Comparison of ENCODE assay signal across 26 cellular contexts in the genomic region with DNA sequence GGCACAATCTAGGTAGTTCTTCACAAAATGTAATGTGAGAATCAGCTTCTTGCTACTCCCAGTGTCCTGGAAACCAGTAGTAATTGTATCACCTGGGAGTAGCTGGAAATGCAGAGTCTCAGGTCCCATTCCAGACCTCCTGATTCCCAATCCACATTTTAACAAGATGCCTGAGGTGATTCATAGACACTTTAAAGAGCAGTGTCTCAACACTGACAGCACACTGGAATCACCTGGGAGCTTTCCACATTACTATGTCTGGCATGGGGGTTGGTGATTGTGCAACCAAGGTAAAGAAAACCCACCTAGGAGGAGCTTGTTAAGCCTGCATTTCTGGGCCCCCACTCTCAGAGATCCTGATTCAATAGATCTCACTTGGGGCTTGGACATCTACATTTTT. TPM values are rescaled to one million over a fixed set of nuclear protein-coding genes. Genes with fewer than 3 reads are reported as not detected.
DNase-seq lines count a peak whose midpoint lies in the region; ATAC-seq and TF ChIP-seq lines count a peak whose summit lies in the region.
"Had no signal": no experiment of that assay in that cellular context is flagged by ENCODE, and none has a peak within 500 bp of the region (broad histone marks: within the 10 kb centered on the region; RNA-seq: fewer than 3 reads in every experiment).

No MANE protein-coding gene starts in this region.

- H3F3A ChIP-seq in GM23248 (ENCODE audit: insufficient read depth), result no peaks in the 10 kb centered on the region

- no peaks in the 10 kb centered on the region for H3K9me2 ChIP-seq in GM23248 (ENCODE audit: insufficient read depth)

- no peak overlapping the region for H3K4me2 ChIP-seq in GM23248 (ENCODE audit: unreplicated experiment)
- H3K4me2 ChIP-seq: neural progenitor cell had no signal

- H4K20me1 ChIP-seq in GM23248 (ENCODE audit: insufficient read depth), result 0 out of 2 replicates have a peak, but pooled peaks cover 10% of the 10 kb centered on the region

- no peak overlapping the region for H3K9ac ChIP-seq in GM23248
- H3K9ac ChIP-seq: neural progenitor cell had no signal

- H3K4me3 ChIP-seq in WERI-Rb-1 (ENCODE audit: low read depth, low read length) (no peak overlapping the region), GM23248 (no peak overlapping the region)
- H3K4me3 ChIP-seq: ascending aorta, lung, neural progenitor cell had no signal

- peaks cover 99% of the 10 kb centered on the region for H3K79me2 ChIP-seq in GM23248 (ENCODE audit: insufficient read depth)

- peak overlapping the region; percentile 48; the same call in 1 of the 2 replicates for H3K27ac ChIP-seq in WERI-Rb-1
- H3K27ac ChIP-seq in GM23248, result no peak overlapping the region
- H3K27ac ChIP-seq: ascending aorta, neural progenitor cell had no signal

- H3K4me1 ChIP-seq in GM23248 (ENCODE audit: insufficient read depth), result peaks cover 10% of the 10 kb centered on the region

- no peak overlapping the region for H2AFZ ChIP-seq in GM23248
- H2AFZ ChIP-seq: neural progenitor cell had no signal

- peak; percentile 26 for DNase-seq in DMS53 (lab: John Stamatoyannopoulos, UW)
- DNase-seq in DMS53 treated with DMSO at 0.1 percent for 48 hours (lab: John Stamatoyannopoulos, UW; ENCODE audit: unreplicated experiment), result no peak
- peak; percentile 28 for DNase-seq in HT1080 (ENCODE audit: low read depth)
- no peak for DNase-seq in WERI-Rb-1
- DNase-seq in kidney tubule cell (ENCODE audit: low spot score), result peak; percentile 51
- no peak for DNase-seq in GM23248
- DNase-seq: 8988T; activated CD4-positive, alpha-beta T cell treated with anti-CD3 and anti-CD28 coated beads, Interleukin-2, amount 50 U/mL, for 4 hours; CD8-positive, alpha-beta memory T cell; central memory CD4-positive, alpha-beta T cell; DMS153; GDM1; HCEC 1CT; NCI-H1436 treated with DMSO at 0.1 percent for 48 hours; NCI-H524 treated with DMSO at 0.1 percent for 48 hours; posterior cingulate gyrus; RPMI8226; stimulated activated CD4-positive, alpha-beta T cell treated with anti-CD3 and anti-CD28 coated beads, Interleukin-4, amount 100 ng/mL, for 4 hours; stimulated activated naive CD4-positive, alpha-beta T cell; T-helper 2 cell had no signal

- ATAC-seq in GM19467 (IDR thresholded peaks at IDR 0.05; ENCODE audit: unreplicated experiment) (no peak), GM18867 (IDR thresholded peaks at IDR 0.05; ENCODE audit: unreplicated experiment) (no peak)
- ATAC-seq: sciatic nerve had no signal

- H3K27me3 ChIP-seq in WERI-Rb-1 (ENCODE audit: insufficient read depth, low read depth, severe bottlenecking) (no peaks in the 10 kb centered on the region), GM23248 (replicated peaks; ENCODE audit: insufficient read depth) (no peaks in the 10 kb centered on the region)
- H3K27me3 ChIP-seq: ascending aorta, neural progenitor cell had no signal

- H3K9me3 ChIP-seq in WERI-Rb-1 (ENCODE audit: severe bottlenecking), result no peaks in the 10 kb centered on the region
- no peaks in the 10 kb centered on the region for H3K9me3 ChIP-seq in GM23248 (ENCODE audit: low read depth)
- H3K9me3 ChIP-seq: ascending aorta had no signal

- no peak for TF ChIP-seq CTCF in WERI-Rb-1 (IDR thresholded peaks at IDR 0.05; ENCODE audit: low read depth, low read length)

- no peaks in the 10 kb centered on the region for H3K36me3 ChIP-seq in WERI-Rb-1
- H3K36me3 ChIP-seq in GM23248 (ENCODE audit: low read depth), result no peaks in the 10 kb centered on the region
- H3K36me3 ChIP-seq: ascending aorta, neural progenitor cell had no signal

- in situ Hi-C loops in GM23248 (cut with MboI), result no loop called here

RNA-seq across cellular contexts. Expression of gene DPY19L1, which starts 11.1 kb away (rescaled TPM):
- total RNA-seq in HT1080 (2014; rRNA removed; shearing (Covaris generic)), result 47.8 and 58.3 TPM in 2 replicates
- 63.4 and 85.0 TPM in 2 replicates for polyA plus RNA-seq in HT1080 (2015; cell fraction: cytosol; rRNA removed)
- 67.7 and 80.4 TPM in 2 replicates for polyA plus RNA-seq in HT1080 (2015; cell fraction: nucleus; rRNA removed)
- total RNA-seq in GM23248 (2014; rRNA removed; shearing (Covaris generic)), result 33.5 and 33.8 TPM in 2 replicates
- polyA plus RNA-seq in GM23248 (2016; fragmentation: Nextera tagmentation; extraction: Ambion mirVana), result 3.0 and 3.4 TPM in 2 replicates

Comparison
In these comparisons a context has a peak if more than half of its experiments do, and no peak if none do; other contexts are left out.
1. DNase-seq: peak in DMS53 (single experiment), HT1080 (single experiment) and kidney tubule cell (single experiment); none in DMS53 treated with DMSO at 0.1 percent for 48 hours (single experiment), WERI-Rb-1 (single experiment) and GM23248 (single experiment).